Comparison of ENCODE assay signal across 8 cellular contexts in the genomic region with DNA sequence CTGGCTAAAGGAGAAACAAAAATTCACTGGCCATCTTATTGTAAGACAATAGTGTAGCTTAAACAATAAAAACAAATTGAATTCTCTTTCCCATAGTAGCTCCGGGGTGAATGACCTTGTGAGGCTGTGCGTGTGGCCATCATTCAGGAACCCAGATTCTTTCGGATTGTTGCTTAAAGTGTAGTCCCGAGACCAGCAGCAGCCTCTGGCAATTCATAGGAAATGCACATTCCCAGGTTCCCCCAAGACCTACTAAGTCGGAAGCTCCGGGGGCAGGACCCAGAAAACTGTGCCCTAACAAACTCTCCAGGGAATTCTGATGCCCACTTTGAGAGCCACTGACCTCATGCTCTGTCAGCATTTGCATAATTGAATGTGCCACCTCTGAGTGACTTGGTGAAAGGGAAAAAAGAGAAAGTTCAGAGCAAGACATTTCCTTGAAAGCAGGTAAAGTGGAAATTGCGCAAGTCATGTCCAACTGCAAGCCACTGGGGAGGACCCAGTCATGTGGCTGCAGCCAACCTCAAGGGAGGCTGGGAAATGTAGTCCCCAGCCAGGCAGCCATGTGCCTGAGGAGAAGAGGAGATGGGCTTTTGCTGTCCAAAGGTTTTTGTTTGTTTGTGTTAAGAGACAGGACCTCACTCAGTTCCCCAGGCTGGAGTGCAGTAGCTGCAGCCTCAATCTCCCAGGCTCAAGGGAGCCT. TPM values are rescaled to one million over a fixed set of nuclear protein-coding genes. Genes with fewer than 3 reads are reported as not detected.
DNase-seq lines count a peak whose midpoint lies in the region; ATAC-seq, FAIRE-seq and TF ChIP-seq lines count a peak whose summit lies in the region.

No MANE protein-coding gene starts in this region.

- DNase-seq in DMS 273 (lab: John Stamatoyannopoulos, UW; ENCODE audit: unreplicated experiment) (peak; percentile 72), amniotic epithelial cell (ENCODE audit: low read depth) (peak; percentile 81), kidney (peak; percentile 77), D721Med (ENCODE audit: insufficient read length, low spot score) (no peak)
- DNase-seq in Jurkat, Clone E6-1 (ENCODE audit: low read depth, low spot score): peak; percentile 39
- DNase-seq in effector CD4-positive, alpha-beta T cell: no peak

- no peaks in the 10 kb centered on the region for H3K36me3 ChIP-seq in kidney (ENCODE audit: control insufficient read depth in 1 of 2, insufficient read depth in 2 of 2, low read length in 2 of 2)
- H3K36me3 ChIP-seq in subcutaneous abdominal adipose tissue (ENCODE audit: control insufficient read depth in 5 of 5, insufficient read depth in 5 of 5, low read length in 5 of 5): no peaks in the 10 kb centered on the region

- no peak overlapping the region for H3K4me3 ChIP-seq in Jurkat, Clone E6-1 (ENCODE audit: low read length)
- H3K4me3 ChIP-seq in kidney (ENCODE audit: low read length in 2 of 2) (peak overlapping the region; percentile 62 to 66), subcutaneous abdominal adipose tissue (ENCODE audit: low read depth in 1 of 5, low read length in 5 of 5) (peak overlapping the region in 3 of 5 donors; percentile 18 to 34 (median 27))

- peak overlapping the region in 1 of 2 donors; percentile 42 for H3K9ac ChIP-seq in kidney (ENCODE audit: low read length in 2 of 2)
- peak overlapping the region in 1 of 5 donors; percentile 7 for H3K9ac ChIP-seq in subcutaneous abdominal adipose tissue (ENCODE audit: low read length in 5 of 5)

- FAIRE-seq in kidney (lab: Jason Lieb, UNC) (no peak), D721Med (lab: Jason Lieb, UNC) (no peak)

- no peaks in the 10 kb centered on the region for H3K27me3 ChIP-seq in subcutaneous abdominal adipose tissue (ENCODE audit: control insufficient read depth in 5 of 5, insufficient read depth in 4 of 5, low read length in 5 of 5)

- TF ChIP-seq CTCF in kidney (IDR thresholded peaks at IDR 0.05; ENCODE audit: borderline replicate concordance, extremely low read depth, insufficient read depth) (no peak), D721Med (IDR thresholded peaks at IDR 0.05; ENCODE audit: insufficient read depth, missing control alignments) (no peak)

- ATAC-seq in HG03432 (IDR thresholded peaks at IDR 0.05; ENCODE audit: unreplicated experiment): no peak

- H3K4me1 ChIP-seq in kidney (ENCODE audit: control insufficient read depth in 1 of 2, insufficient read depth in 1 of 2, low read depth in 1 of 2, low read length in 2 of 2) (no peaks in the 10 kb centered on the region), subcutaneous abdominal adipose tissue (ENCODE audit: control insufficient read depth in 5 of 5, insufficient read depth in 5 of 5, low read length in 5 of 5) (peaks cover 0 to 7% (median 0%) of the 10 kb centered on the region in 5 donors)

- H3K27ac ChIP-seq in kidney (ENCODE audit: low read depth in 2 of 2, low read length in 2 of 2) (no peak overlapping the region), subcutaneous abdominal adipose tissue (ENCODE audit: low read depth, low read length) (no peak overlapping the region)

- H3K9me3 ChIP-seq in kidney (ENCODE audit: control insufficient read depth in 1 of 2, low read length in 2 of 2) (peaks cover 0 to 5% of the 10 kb centered on the region in 2 donors), subcutaneous abdominal adipose tissue (ENCODE audit: control insufficient read depth in 5 of 5, low read length in 5 of 5) (peaks cover 0 to 11% (median 6%) of the 10 kb centered on the region in 5 donors)

- intact Hi-C loops in kidney (cut with DNase I): no loop called here

RNA-seq across cellular contexts. Expression of a gene that starts 50.7 kb away (rescaled TPM):
- polyA plus RNA-seq in Jurkat, Clone E6-1 (2012; ENCODE audit: insufficient read depth, insufficient read length): 0.59 TPM
- total RNA-seq in kidney: 1.3 TPM
- polyA plus RNA-seq in kidney (ENCODE audit: insufficient read depth, low read depth, low replicate concordance): 0.67 TPM

RNA-seq across cellular contexts. Expression of a gene that starts 54.8 kb away (rescaled TPM):
- polyA plus RNA-seq in Jurkat, Clone E6-1 (2012; ENCODE audit: insufficient read depth, insufficient read length): 522 TPM
- total RNA-seq in kidney: 217 TPM
- 350 TPM for polyA plus RNA-seq in kidney (ENCODE audit: insufficient read depth, low read depth, low replicate concordance)

Comparison
In these comparisons a context has a peak if more than half of its experiments do, and no peak if none do; other contexts are left out.
1. DNase-seq: peak in DMS 273 (single experiment), Jurkat, Clone E6-1 (single experiment), amniotic epithelial cell (single experiment) and kidney (single experiment); none in effector CD4-positive, alpha-beta T cell (single experiment) and D721Med (single experiment).